15 cellular contexts compared by ENCODE assay signal in genomic region chr3:8555705-8556314, GRCh38. TPM values are rescaled to one million over a fixed set of nuclear protein-coding genes. Genes with fewer than 3 reads are reported as not detected.
DNase-seq lines count a peak whose midpoint lies in the region; ATAC-seq and TF ChIP-seq lines count a peak whose summit lies in the region.
"Had no signal": no experiment of that assay in that cellular context is flagged by ENCODE, and none has a peak within 500 bp of the region (broad histone marks: within the 10 kb centered on the region; RNA-seq: fewer than 3 reads in every experiment).

No MANE protein-coding gene starts in this region.

- H4K20me1 ChIP-seq in osteoblast (ENCODE audit: insufficient read depth, low read length) = no peaks in the 10 kb centered on the region

- TF ChIP-seq CTCF in BE2C (IDR thresholded peaks at IDR 0.05; ENCODE audit: low read depth, low read length) (no peak), brain microvascular endothelial cell (IDR thresholded peaks at IDR 0.05; ENCODE audit: low read depth, low read length, missing control alignments) (no peak), osteoblast (IDR thresholded peaks at IDR 0.05; ENCODE audit: extremely low read depth, low read depth, low read length) (no peak)

- no peak for ATAC-seq in activated naive CD4-positive, alpha-beta T cell treated with anti-CD3 and anti-CD28 coated beads, Interleukin-2, amount 50 U/mL, for 72 hours
- ATAC-seq in GM18858 (IDR thresholded peaks at IDR 0.05; ENCODE audit: unreplicated experiment) = no peak

- H3K27me3 ChIP-seq in BE2C (no peaks in the 10 kb centered on the region), brain microvascular endothelial cell (replicated peaks) (no peaks in the 10 kb centered on the region), osteoblast (ENCODE audit: insufficient read depth, low read length) (no peaks in the 10 kb centered on the region)
- H3K27me3 ChIP-seq: heart left ventricle, ovary, spleen had no signal

- H3K79me2 ChIP-seq in osteoblast (ENCODE audit: insufficient read depth, low read length) = no peaks in the 10 kb centered on the region

- peak overlapping the region; percentile 41 for H3K4me2 ChIP-seq in osteoblast (ENCODE audit: insufficient read depth, low read length)

- no peaks in the 10 kb centered on the region; the same call in 1 of the 2 replicates for H3K4me1 ChIP-seq in BE2C
- peaks cover 39% of the 10 kb centered on the region for H3K4me1 ChIP-seq in osteoblast (ENCODE audit: insufficient read depth, low read length)

- no peaks in the 10 kb centered on the region for H3K36me3 Mint-ChIP-seq in activated naive CD4-positive, alpha-beta T cell treated with anti-CD3 and anti-CD28 coated beads, Interleukin-2, amount 50 U/mL, for 72 hours

- in situ Hi-C loops in brain microvascular endothelial cell (cut with HindIII; ENCODE audit: low pct_ligation_motif_present, low sequenced_read_pairs) = no loop called here

- no peak overlapping the region for H2AFZ ChIP-seq in osteoblast (ENCODE audit: low read length)

- H3K4me3 ChIP-seq in BE2C (ENCODE audit: low read depth, low read length) (no peak overlapping the region), brain microvascular endothelial cell (ENCODE audit: low read depth, low read length) (no peak overlapping the region), osteoblast (ENCODE audit: insufficient read depth, low read length) (no peak overlapping the region)
- H3K4me3 ChIP-seq: heart left ventricle, ovary, spleen had no signal

- no peak overlapping the region for H3K27ac Mint-ChIP-seq in activated naive CD4-positive, alpha-beta T cell treated with anti-CD3 and anti-CD28 coated beads, Interleukin-2, amount 50 U/mL, for 72 hours

- DNase-seq in BE2C (peak; percentile 26), NCI-H1048 (lab: John Stamatoyannopoulos, UW) (peak; percentile 33), brain microvascular endothelial cell (no peak), osteoblast (ENCODE audit: insufficient read length, low spot score, missing footprints) (no peak), EL (no peak)
- no peak for DNase-seq in stimulated activated CD4-positive, alpha-beta T cell treated with anti-CD3 and anti-CD28 coated beads, Interleukin-4, amount 100 ng/mL, for 24 hours
- no peak for DNase-seq in activated naive CD4-positive, alpha-beta T cell treated with anti-CD3 and anti-CD28 coated beads, Interleukin-2, amount 50 U/mL, for 72 hours (ENCODE audit: low spot score in 2 of 2)
- DNase-seq: activated CD8-positive, alpha-beta memory T cell treated with anti-CD3 and anti-CD28 coated beads for 24 hours; amygdala; spleen; stimulated activated naive CD4-positive, alpha-beta T cell; WERI-Rb-1 had no signal

- H3K36me3 ChIP-seq in BE2C (no peaks in the 10 kb centered on the region), brain microvascular endothelial cell (replicated peaks) (peaks cover 21% of the 10 kb centered on the region), osteoblast (ENCODE audit: insufficient read depth, low read length) (peaks cover 63% of the 10 kb centered on the region)
- H3K36me3 ChIP-seq: ovary had no signal

- H3K9me3 ChIP-seq in BE2C (no peaks in the 10 kb centered on the region), osteoblast (ENCODE audit: low read depth, low read length) (no peaks in the 10 kb centered on the region)
- H3K9me3 ChIP-seq: heart left ventricle, ovary, spleen had no signal

- H3K27ac ChIP-seq in brain microvascular endothelial cell (peak overlapping the region; percentile 86), osteoblast (ENCODE audit: low read depth, low read length) (peak overlapping the region; percentile 87)
- H3K27ac ChIP-seq: WERI-Rb-1 had no signal

- no peaks in the 10 kb centered on the region for H3K9me3 Mint-ChIP-seq in activated naive CD4-positive, alpha-beta T cell treated with anti-CD3 and anti-CD28 coated beads, Interleukin-2, amount 50 U/mL, for 72 hours

RNA-seq across cellular contexts. Expression of gene LMCD1, which starts 54.2 kb away (rescaled TPM):
- 8.1 TPM for polyA plus RNA-seq in BE2C (2012; ENCODE audit: insufficient read depth, insufficient read length, low read depth)
- total RNA-seq in osteoblast = 213 and 294 TPM in 2 replicates
- 1 to 10 TPM; 1.3 to 2.5 TPM for total RNA-seq in activated naive CD4-positive, alpha-beta T cell treated with anti-CD3 and anti-CD28 coated beads, Interleukin-2, amount 50 U/mL, for 72 hours

Comparison
In these comparisons a context has a peak if more than half of its experiments do, and no peak if none do; other contexts are left out.
1. DNase-seq: peak in BE2C (single experiment) and NCI-H1048 (single experiment); none in brain microvascular endothelial cell (single experiment), osteoblast (single experiment), stimulated activated CD4-positive, alpha-beta T cell treated with anti-CD3 and anti-CD28 coated beads, Interleukin-4, amount 100 ng/mL, for 24 hours (single experiment), activated naive CD4-positive, alpha-beta T cell treated with anti-CD3 and anti-CD28 coated beads, Interleukin-2, amount 50 U/mL, for 72 hours (0 of 2) and EL (single experiment).
2. RNA of gene LMCD1, which starts 54.2 kb away (total RNA-seq): 213 to 294 TPM in osteoblast; 1.3 to 2.5 TPM in activated naive CD4-positive, alpha-beta T cell treated with anti-CD3 and anti-CD28 coated beads, Interleukin-2, amount 50 U/mL, for 72 hours; every median in the first group is over 10 times any median in the second.